In the genomic region with DNA sequence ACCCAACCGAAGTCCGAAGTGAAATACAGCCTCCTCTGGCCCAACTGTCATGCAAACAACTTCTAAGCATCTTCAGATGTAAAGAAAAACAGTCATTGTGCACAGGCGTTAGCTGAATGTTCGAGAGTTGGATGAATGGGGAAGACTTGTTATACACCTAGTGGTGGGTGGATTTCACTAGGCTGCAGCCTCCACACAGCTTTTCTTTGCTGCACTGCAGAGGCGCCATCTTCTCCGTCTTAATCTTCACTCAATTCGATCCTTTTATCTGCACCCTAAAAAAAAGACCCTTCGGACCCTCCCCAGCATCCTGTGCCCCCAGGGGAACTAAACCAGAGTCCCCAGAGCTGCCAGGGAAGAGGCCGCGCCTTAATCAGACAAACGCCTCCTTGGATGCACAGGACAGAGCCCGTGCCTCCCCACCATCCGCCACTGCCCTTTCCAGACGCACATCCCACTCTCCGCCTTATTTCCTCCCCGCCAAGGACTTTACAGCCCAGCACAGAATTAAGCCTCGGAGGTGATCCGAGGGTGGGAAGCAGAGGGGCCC, we compare ENCODE assay signal across 8 cellular contexts. TPM values are rescaled to one million over a fixed set of nuclear protein-coding genes. Genes with fewer than 3 reads are reported as not detected.
DNase-seq lines count a peak whose midpoint lies in the region; ATAC-seq, FAIRE-seq and TF ChIP-seq lines count a peak whose summit lies in the region.

No MANE protein-coding gene starts in this region.

- H3K4me1 Mint-ChIP-seq in activated naive CD8-positive, alpha-beta T cell treated with anti-CD3 and anti-CD28 coated beads, Interleukin-2, amount 50 U/mL, for 24 hours = peaks cover 12% of the 10 kb centered on the region

- peaks cover 0 to 49% (median 37%) of the 10 kb centered on the region in 12 donors for H3K4me1 ChIP-seq in heart left ventricle
- H3K4me1 ChIP-seq in pancreas = peaks cover 21 to 45% (median 25%) of the 10 kb centered on the region in 3 donors
- no peaks in the 10 kb centered on the region for H3K4me1 ChIP-seq in aorta (ENCODE audit: control insufficient read depth in 1 of 2, insufficient read depth in 2 of 2, low read length in 2 of 2)

- no peak overlapping the region for H3K27ac Mint-ChIP-seq in activated naive CD8-positive, alpha-beta T cell treated with anti-CD3 and anti-CD28 coated beads, Interleukin-2, amount 50 U/mL, for 24 hours

- ATAC-seq in GM21423 (IDR thresholded peaks at IDR 0.05; ENCODE audit: unreplicated experiment) (peak; percentile 60), heart left ventricle (peak; percentile 57 to 62 (median 59)), pancreas (peak; percentile 36 to 65 (median 54)), aorta (ENCODE audit: low FRiP score) (peak; percentile 70)
- peak; percentile 31 for ATAC-seq in activated naive CD8-positive, alpha-beta T cell treated with anti-CD3 and anti-CD28 coated beads, Interleukin-2, amount 50 U/mL, for 24 hours

- H3K4me3 Mint-ChIP-seq in activated naive CD8-positive, alpha-beta T cell treated with anti-CD3 and anti-CD28 coated beads, Interleukin-2, amount 50 U/mL, for 24 hours = peak overlapping the region; percentile 87

- H3K4me3 ChIP-seq in heart left ventricle (peak overlapping the region; percentile 55 to 97 (median 81)), pancreas (peak overlapping the region; percentile 88 to 94 (median 90)), aorta (ENCODE audit: low read length in 2 of 2) (peak overlapping the region; percentile 93 to 95)

- TF ChIP-seq CTCF in heart left ventricle (IDR thresholded peaks at IDR 0.05) (peak in 10 of 12 donors; percentile 8 to 49 (median 35)), pancreas (IDR thresholded peaks at IDR 0.05) (peak in 2 of 4 donors; percentile 19 to 20)

- H3K9me3 ChIP-seq in heart left ventricle = no peaks in the 10 kb centered on the region
- H3K9me3 ChIP-seq in pancreas = no peaks in the 10 kb centered on the region
- H3K9me3 ChIP-seq in aorta (ENCODE audit: control insufficient read depth, low read length) = no peaks in the 10 kb centered on the region

- H3K27me3 ChIP-seq in heart left ventricle (no peaks in the 10 kb centered on the region), pancreas (no peaks in the 10 kb centered on the region), aorta (ENCODE audit: control insufficient read depth in 1 of 2, insufficient read depth in 2 of 2, low read length in 1 of 2) (no peaks in the 10 kb centered on the region)

- intact Hi-C loops in heart left ventricle (cut with DNase I) = loop anchor here in 8 of 10 donors (5.0 to 10.0 kb wide), 10 partner anchors 37 to 272 kb away; no protein-coding TSS in a partner anchor
- intact Hi-C loops in pancreas (cut with DNase I) = no loop called here
- intact Hi-C loops in aorta (cut with DNase I) = no loop called here

- peaks cover 8% of the 10 kb centered on the region for H3K36me3 Mint-ChIP-seq in activated naive CD8-positive, alpha-beta T cell treated with anti-CD3 and anti-CD28 coated beads, Interleukin-2, amount 50 U/mL, for 24 hours (ENCODE audit: low read depth)

- peak; percentile 59 for DNase-seq in COLO668 (lab: John Stamatoyannopoulos, UW; ENCODE audit: unreplicated experiment)
- peak; percentile 37 for DNase-seq in HuH-7.5 (ENCODE audit: low spot score)
- peak; percentile 56 for DNase-seq in RCC 7860 (ENCODE audit: low spot score)
- peak; percentile 25 for DNase-seq in activated naive CD8-positive, alpha-beta T cell treated with anti-CD3 and anti-CD28 coated beads, Interleukin-2, amount 50 U/mL, for 24 hours
- peak in 4 of 5 donors; percentile 38 to 49 (median 42) for DNase-seq in heart left ventricle
- DNase-seq in pancreas = peak in 4 of 6 donors; percentile 14 to 61 (median 52)
- DNase-seq in aorta = peak; percentile 56 to 76

- FAIRE-seq in RCC 7860 (lab: Jason Lieb, UNC) = no peak
- FAIRE-seq in pancreas (lab: Jason Lieb, UNC) = no peak

- H3K27me3 Mint-ChIP-seq in activated naive CD8-positive, alpha-beta T cell treated with anti-CD3 and anti-CD28 coated beads, Interleukin-2, amount 50 U/mL, for 24 hours = peaks cover 16% of the 10 kb centered on the region

- H3K36me3 ChIP-seq in heart left ventricle = no peaks in the 10 kb centered on the region
- no peaks in the 10 kb centered on the region for H3K36me3 ChIP-seq in pancreas
- H3K36me3 ChIP-seq in aorta (ENCODE audit: control insufficient read depth in 1 of 2, insufficient read depth in 2 of 2, low read length in 1 of 2) = no peaks in the 10 kb centered on the region

- WGBS in heart left ventricle, 4 donors = 0 to 1% (median 1%) methylated on average over 18 of the region's 18 CpGs
- 1% methylated on average over 18 of the region's 18 CpGs for WGBS in pancreas, 2 donors
- 1% methylated on average over 18 of the region's 18 CpGs for WGBS in aorta, 2 donors

- TF ChIP-seq POLR2A in heart left ventricle (IDR thresholded peaks at IDR 0.05) = no peak

- H3K9me3 Mint-ChIP-seq in activated naive CD8-positive, alpha-beta T cell treated with anti-CD3 and anti-CD28 coated beads, Interleukin-2, amount 50 U/mL, for 24 hours = no peaks in the 10 kb centered on the region

- H3K27ac ChIP-seq in heart left ventricle (peak overlapping the region; percentile 75 to 96 (median 92)), pancreas (peak overlapping the region; percentile 71 to 91 (median 80)), aorta (ENCODE audit: low read depth in 1 of 2, low read length in 2 of 2) (peak overlapping the region; percentile 15 to 66)

RNA-seq across cellular contexts. Expression of gene APP, which starts 1.4 kb away (rescaled TPM):
- total RNA-seq in heart left ventricle (100 to 1,000 TPM; 271 to 467 (median 381) TPM), pancreas (100 to 1,000 TPM; 156 to 372 (median 180) TPM), aorta (100 to 1,000 TPM; 507 to 581 TPM)
- polyA plus RNA-seq in heart left ventricle (100 to 1,000 TPM; 103 to 231 TPM), pancreas (100 to 1,000 TPM in 1 of 2 donors, 10 to 100 TPM in 1; 50.7 to 164 TPM), aorta (100 to 1,000 TPM; 149 to 235 TPM)

Comparison
In these comparisons a context has a peak if more than half of its experiments do, and no peak if none do; other contexts are left out.
1. Peak in every context shown above with its lines: DNase-seq, ATAC-seq, H3K4me3 ChIP-seq and H3K27ac ChIP-seq.
2. H3K27ac ChIP-seq: peak in every context shown above with its lines; median percentile 92 in heart left ventricle; 80 in pancreas; 40 in aorta.
3. intact Hi-C loops: an anchor here in heart left ventricle (5.0 to 10.0 kb wide); none called in pancreas and aorta.